9 cellular contexts compared by ENCODE assay signal in genomic region chr9:93098236-93098946, GRCh38. TPM values are rescaled to one million over a fixed set of nuclear protein-coding genes. Genes with fewer than 3 reads are reported as not detected.
DNase-seq lines count a peak whose midpoint lies in the region; ATAC-seq and TF ChIP-seq lines count a peak whose summit lies in the region.
"Had no signal": no experiment of that assay in that cellular context is flagged by ENCODE, and none has a peak within 500 bp of the region (broad histone marks: within the 10 kb centered on the region; RNA-seq: fewer than 3 reads in every experiment).

No MANE protein-coding gene starts in this region.

- CTCF ChIA-PET in PC-9 (lab: Charles Lee), result interaction anchor here (0.8 to 1.2 kb wide), 2 partner anchors 10 to 56 kb away, joined by 3 to 4 read pairs; no protein-coding TSS in a partner anchor

- ATAC-seq in DND-41 (ENCODE audit: insufficient read depth, low read depth) (no peak), upper lobe of left lung (ENCODE audit: low FRiP score in 2 of 2) (peak; percentile 54 to 65), HG03457 (IDR thresholded peaks at IDR 0.05; ENCODE audit: unreplicated experiment) (no peak), HG02759 (IDR thresholded peaks at IDR 0.05; ENCODE audit: unreplicated experiment) (no peak)

- H3F3A ChIP-seq in PC-9 (ENCODE audit: insufficient read depth, low read depth), result peaks cover 20% of the 10 kb centered on the region

- H3K36me3 ChIP-seq in DND-41 (ENCODE audit: insufficient read depth, low read length) (no peaks in the 10 kb centered on the region; the same call in 1 of the 2 replicates), PC-9 (ENCODE audit: low read depth) (peaks cover 18% of the 10 kb centered on the region), osteoblast (ENCODE audit: insufficient read depth, low read length) (no peaks in the 10 kb centered on the region), upper lobe of left lung (no peaks in the 10 kb centered on the region)

- H4K20me1 ChIP-seq in DND-41 (ENCODE audit: insufficient read depth, low read length) (no peaks in the 10 kb centered on the region), PC-9 (ENCODE audit: insufficient read depth) (peaks cover 18% of the 10 kb centered on the region; the same call in 1 of the 2 replicates), osteoblast (ENCODE audit: insufficient read depth, low read length) (peaks cover 19% of the 10 kb centered on the region)

- H3K9ac ChIP-seq in DND-41 (ENCODE audit: low read depth, low read length), result no peak overlapping the region

- H3K4me1 ChIP-seq in DND-41 (ENCODE audit: insufficient read depth, low read length), result peaks cover 33% of the 10 kb centered on the region
- peaks cover 38% of the 10 kb centered on the region for H3K4me1 ChIP-seq in PC-9 (replicated peaks; ENCODE audit: insufficient read depth)
- H3K4me1 ChIP-seq in osteoblast (ENCODE audit: insufficient read depth, low read length), result peaks cover 27% of the 10 kb centered on the region
- peaks cover 50 to 57% (median 54%) of the 10 kb centered on the region in 4 donors for H3K4me1 ChIP-seq in upper lobe of left lung

- intact Hi-C loops in PC-9 (cut with micrococcal nuclease; ENCODE audit: unreplicated experiment), result loop anchor here (1.0 to 10.0 kb wide), 7 partner anchors 36 to 1069 kb away; partner anchors contain the start of gene BICD2

- H3K4me3 ChIP-seq in DND-41 (ENCODE audit: low read depth in 1 of 2, low read length in 2 of 2), result no peak overlapping the region
- peak overlapping the region; percentile 90 for H3K4me3 ChIP-seq in PC-9
- peak overlapping the region; percentile 66 to 85 for H3K4me3 ChIP-seq in foreskin fibroblast (ENCODE audit: low read depth in 1 of 2, low read length in 2 of 2)
- H3K4me3 ChIP-seq in osteoblast (ENCODE audit: insufficient read depth, low read length), result peak overlapping the region; percentile 27
- peak overlapping the region in 2 of 4 donors; percentile 27 to 67 for H3K4me3 ChIP-seq in upper lobe of left lung
- H3K4me3 ChIP-seq: SK-N-MC had no signal

- H3K27me3 ChIP-seq in DND-41 (ENCODE audit: insufficient read depth, low read length, poor library complexity), result no peaks in the 10 kb centered on the region
- no peaks in the 10 kb centered on the region for H3K27me3 ChIP-seq in PC-9 (ENCODE audit: insufficient read depth, low read depth)
- H3K27me3 ChIP-seq in osteoblast (ENCODE audit: insufficient read depth, low read length), result no peaks in the 10 kb centered on the region
- H3K27me3 ChIP-seq in upper lobe of left lung, result no peaks in the 10 kb centered on the region

- DNase-seq in DND-41 (no peak), PC-9 (peak; percentile 89 to 92), foreskin fibroblast (peak; percentile 99), osteoblast (ENCODE audit: insufficient read length, low spot score, missing footprints) (peak; percentile 99), upper lobe of left lung (peak; percentile 90 to 97)
- peak; percentile 60 for DNase-seq in activated gamma-delta T cell treated with anti-CD3 and anti-CD28 coated beads, Interleukin-2, amount 50 U/mL, for 16 hours (ENCODE audit: low read depth)

- TF ChIP-seq EP300 in upper lobe of left lung (IDR thresholded peaks at IDR 0.05), result peak in 1 of 4 donors; percentile 52

- no peak overlapping the region for H2AFZ ChIP-seq in DND-41 (ENCODE audit: low read depth, low read length)
- H2AFZ ChIP-seq in PC-9, result no peak overlapping the region
- H2AFZ ChIP-seq in osteoblast (ENCODE audit: low read length), result no peak overlapping the region

- POLR2A ChIA-PET in PC-9 (lab: Charles Lee; ENCODE audit: unreplicated experiment), result interaction anchor here (0.6 to 0.7 kb wide), 3 partner anchors 14 to 126 kb away, joined by 4 to 30 read pairs (median 7); partner anchors contain the start of gene NINJ1

- H3K4me2 ChIP-seq in DND-41 (ENCODE audit: insufficient read depth, low read length) (peak overlapping the region; percentile 91), PC-9 (peak overlapping the region; percentile 99), osteoblast (ENCODE audit: insufficient read depth, low read length) (peak overlapping the region; percentile 83)

- H3K79me2 ChIP-seq in DND-41 (ENCODE audit: insufficient read depth, low read length), result peaks cover 18% of the 10 kb centered on the region
- H3K79me2 ChIP-seq in PC-9 (ENCODE audit: low read depth), result peaks cover 70% of the 10 kb centered on the region
- peaks cover 66% of the 10 kb centered on the region for H3K79me2 ChIP-seq in osteoblast (ENCODE audit: insufficient read depth, low read length)

- 14 to 17% methylated on average over 15 of the region's 15 CpGs for WGBS in upper lobe of left lung, 2 donors

- peak in 2 of 4 donors; percentile 30 to 60 for TF ChIP-seq POLR2A in upper lobe of left lung (IDR thresholded peaks at IDR 0.05)

- H3K9me3 ChIP-seq in DND-41 (ENCODE audit: insufficient read depth, low read length, severe bottlenecking), result no peaks in the 10 kb centered on the region
- no peaks in the 10 kb centered on the region for H3K9me3 ChIP-seq in PC-9 (ENCODE audit: insufficient read depth, low read depth)
- H3K9me3 ChIP-seq in osteoblast (ENCODE audit: low read depth, low read length), result no peaks in the 10 kb centered on the region
- H3K9me3 ChIP-seq in upper lobe of left lung, result no peaks in the 10 kb centered on the region

- no peak overlapping the region for H3K27ac ChIP-seq in DND-41 (ENCODE audit: low read length)
- H3K27ac ChIP-seq in PC-9, result peak overlapping the region; percentile 67
- H3K27ac ChIP-seq in osteoblast (ENCODE audit: low read depth, low read length), result peak overlapping the region; percentile 66
- H3K27ac ChIP-seq in upper lobe of left lung, result peak overlapping the region; percentile 88 to 96 (median 94)
- H3K27ac ChIP-seq: SK-N-MC had no signal

- H3K9me2 ChIP-seq in PC-9 (ENCODE audit: insufficient read depth), result no peaks in the 10 kb centered on the region

- no TSS peak for BruUV-seq in PC-9 (replicated peaks; lab: Mats Ljungman, UMichigan)

- TF ChIP-seq CTCF in DND-41 (IDR thresholded peaks at IDR 0.05; ENCODE audit: borderline replicate concordance, extremely low read depth, low read length, poor library complexity, severe bottlenecking), result no peak
- TF ChIP-seq CTCF in PC-9 (conservative IDR thresholded peaks at IDR 0.05), result no peak
- TF ChIP-seq CTCF in foreskin fibroblast (IDR thresholded peaks at IDR 0.05; ENCODE audit: low read depth, low read length), result no peak
- no peak for TF ChIP-seq CTCF in osteoblast (IDR thresholded peaks at IDR 0.05; ENCODE audit: extremely low read depth, low read depth, low read length)
- peak in 1 of 6 experiments; percentile 12 for TF ChIP-seq CTCF in upper lobe of left lung (IDR thresholded peaks at IDR 0.05)

RNA-seq across cellular contexts. Expression of gene CARD19, which starts 2.4 kb away (rescaled TPM):
- total RNA-seq in PC-9 (2021) (97.5 and 122 TPM in 2 replicates), osteoblast (38.4 and 38.6 TPM in 2 replicates), upper lobe of left lung (10 to 100 TPM; 34.7 to 92.3 (median 41.7) TPM)

RNA-seq across cellular contexts. Expression of gene NINJ1, which starts 35.7 kb away (rescaled TPM):
- total RNA-seq in PC-9 (2021) (115 TPM in 2 replicates), osteoblast (33.6 and 34.7 TPM in 2 replicates), upper lobe of left lung (10 to 100 TPM; 35.6 to 83.9 (median 56.8) TPM)

RNA-seq across cellular contexts. Expression of gene SUSD3, which starts 39.9 kb away (rescaled TPM):
- total RNA-seq in PC-9 (2021) (8.4 and 8.7 TPM in 2 replicates), osteoblast (0.36 and 0.88 TPM in 2 replicates), upper lobe of left lung (10 to 100 TPM in 1 of 6 donors, 1 to 10 TPM in 5; 3.9 to 17.8 (median 5.2) TPM)

Comparison
In these comparisons a context has a peak if more than half of its experiments do, and no peak if none do; other contexts are left out.
1. ATAC-seq: peak in upper lobe of left lung (2 of 2); none in DND-41 (single experiment), HG03457 (single experiment) and HG02759 (single experiment).
2. H3K4me3 ChIP-seq: peak in PC-9 (single experiment), foreskin fibroblast (2 of 2) and osteoblast (single experiment); none in DND-41 (0 of 2).
3. Peak in every context shown above with its lines, with median percentiles within 50 percentile points of each other: H3K4me2 ChIP-seq.